In genomic region chr5:72597456-72597948, GRCh38 we compare ENCODE assay signal across 8 cellular contexts.
DNase-seq lines count a peak whose midpoint lies in the region; ATAC-seq and TF ChIP-seq lines count a peak whose summit lies in the region.

No MANE protein-coding gene starts in this region.

- H3K36me3 ChIP-seq in left ventricle myocardium inferior (no peaks in the 10 kb centered on the region), skeletal muscle tissue (ENCODE audit: control insufficient read depth in 3 of 3, insufficient read depth in 3 of 3, low read length in 3 of 3) (no peaks in the 10 kb centered on the region), ovary (no peaks in the 10 kb centered on the region)

- H3K9me3 ChIP-seq in left ventricle myocardium inferior (replicated peaks) (peaks cover 14% of the 10 kb centered on the region), skeletal muscle tissue (ENCODE audit: control insufficient read depth in 3 of 3, low read length in 3 of 3) (no peaks in the 10 kb centered on the region), ovary (no peaks in the 10 kb centered on the region)

- peaks cover 15% of the 10 kb centered on the region for H3K9me3 Mint-ChIP-seq in WTC11

- no peak overlapping the region for H3K4me3 Mint-ChIP-seq in WTC11

- H3K27me3 Mint-ChIP-seq in WTC11 (ENCODE audit: low read depth), result no peaks in the 10 kb centered on the region

- H3K4me3 ChIP-seq in left ventricle myocardium inferior (no peak overlapping the region), skeletal muscle tissue (ENCODE audit: low read length in 3 of 3) (peak overlapping the region; percentile 11 to 50 (median 41)), ovary (no peak overlapping the region)

- H3K27ac ChIP-seq in left ventricle myocardium inferior (replicated peaks) (peak overlapping the region; percentile 34), skeletal muscle tissue (ENCODE audit: low read depth, low read length) (peak overlapping the region; percentile 77), ovary (no peak overlapping the region)

- peak; percentile 52; the same call in 1 of the 2 replicates for ATAC-seq in WTC11
- ATAC-seq in HG03175 (IDR thresholded peaks at IDR 0.05; ENCODE audit: unreplicated experiment), result no peak

- DNase-seq in HCEC 1CT (peak; percentile 88), WTC11 (ENCODE audit: low spot score) (no peak), left ventricle myocardium inferior (no peak), ovary (no peak), GF-D8 (lab: John Stamatoyannopoulos, UW) (no peak)
- no peak for DNase-seq in activated CD8-positive, alpha-beta memory T cell treated with anti-CD3 and anti-CD28 coated beads, Interleukin-2, amount 50 U/mL, for 48 hours

- H3K27me3 ChIP-seq in left ventricle myocardium inferior (ENCODE audit: low read depth) (no peaks in the 10 kb centered on the region), skeletal muscle tissue (ENCODE audit: control insufficient read depth in 3 of 3, insufficient read depth in 3 of 3, low read length in 3 of 3) (no peaks in the 10 kb centered on the region), ovary (no peaks in the 10 kb centered on the region)

- H3K4me1 ChIP-seq in left ventricle myocardium inferior (peaks cover 25% of the 10 kb centered on the region), skeletal muscle tissue (ENCODE audit: control insufficient read depth in 3 of 3, insufficient read depth in 3 of 3, low read length in 3 of 3) (peaks cover 10 to 19% (median 17%) of the 10 kb centered on the region in 3 donors), ovary (ENCODE audit: insufficient read depth) (peaks cover 6% of the 10 kb centered on the region)

- TF ChIP-seq CTCF in WTC11 (IDR thresholded peaks at IDR 0.05) (no peak), left ventricle myocardium inferior (IDR thresholded peaks at IDR 0.05; ENCODE audit: borderline replicate concordance) (no peak), ovary (IDR thresholded peaks at IDR 0.05) (no peak)

- CTCF ChIA-PET in WTC11 (lab: Charles Lee), result interaction anchor here (1.0 kb wide), 1 partner anchor 14 kb away, joined by 5 read pairs; no protein-coding TSS in a partner anchor

- no peak for TF ChIP-seq EP300 in ovary (IDR thresholded peaks at IDR 0.05)

- peaks cover 8% of the 10 kb centered on the region for H3K36me3 Mint-ChIP-seq in WTC11

- WGBS in ovary, 3 donors, result 31 to 33% (median 33%) methylated on average over 5 of the region's 5 CpGs

- H3K9ac ChIP-seq in skeletal muscle tissue (ENCODE audit: low read depth in 1 of 3, low read length in 3 of 3), result peak overlapping the region; percentile 15 to 76 (median 40)

- no peak for TF ChIP-seq POLR2A in ovary (IDR thresholded peaks at IDR 0.05)

- peaks cover 13% of the 10 kb centered on the region for H3K4me1 Mint-ChIP-seq in WTC11

- H3K27ac Mint-ChIP-seq in WTC11, result no peak overlapping the region

- POLR2A ChIA-PET in WTC11 (lab: Charles Lee), result no interaction called here

- intact Hi-C loops in left ventricle myocardium inferior (cut with micrococcal nuclease) (no loop called here), ovary (cut with DNase I) (no loop called here)

TF ChIP-seq in WTC11, 78 proteins besides CTCF, POLR2A, EP300 and RAD21:
- TF ChIP-seq FOXK1 (CRISPR knock-in tag; IDR thresholded peaks at IDR 0.05), result no peak
- no peak for TF ChIP-seq JUN (CRISPR knock-in tag; IDR thresholded peaks at IDR 0.05)
- no peak for TF ChIP-seq KAT7 (CRISPR knock-in tag; IDR thresholded peaks at IDR 0.05; ENCODE audit: borderline replicate concordance)
- no peak for TF ChIP-seq NR2C2 (CRISPR knock-in tag; IDR thresholded peaks at IDR 0.05)

Comparison
In these comparisons a context has a peak if more than half of its experiments do, and no peak if none do; other contexts are left out.
1. H3K27ac ChIP-seq: peak in left ventricle myocardium inferior (single experiment) and skeletal muscle tissue (single experiment); none in ovary (0 of 2).
2. H3K4me3 ChIP-seq: peak in skeletal muscle tissue (3 of 3); none in left ventricle myocardium inferior (single experiment) and ovary (single experiment).